In genomic region chr12:3076730-3077571, GRCh38 we compare ENCODE assay signal across 1 cellular context.
TF ChIP-seq lines count a peak whose summit lies in the region.

TSS of gene TSPAN9 (plus strand) at chr12:3077379. CDS start at chr12:3201194, 123,815 bp downstream.

TF ChIP-seq in HEK293, 187 proteins besides CTCF, POLR2A, EP300 and RAD21 (continued from another document):
- TF ChIP-seq PRDM2 (tag by site-specific recombination; IDR thresholded peaks at IDR 0.05; ENCODE audit: borderline replicate concordance) (no peak), WT1 (tag by site-specific recombination; IDR thresholded peaks at IDR 0.05) (peak; percentile 25; the same call in 1 of the 2 replicates), ZFHX2 (tag by site-specific recombination; conservative IDR thresholded peaks at IDR 0.05) (peak; percentile 85), HOXC10 (CRISPR knock-in tag; IDR thresholded peaks at IDR 0.05) (no peak), ZNF24 (tag by site-specific recombination; IDR thresholded peaks at IDR 0.05) (peak; percentile 52; the same call in 1 of the 2 replicates), ZBTB26 (tag by site-specific recombination; optimal IDR thresholded peaks at IDR 0.05) (peak; percentile 72), YY2 (tag by site-specific recombination; IDR thresholded peaks at IDR 0.05) (no peak), ZNF76 (tag by site-specific recombination; IDR thresholded peaks at IDR 0.05; ENCODE audit: borderline replicate concordance, low read depth) (peak; percentile 49; the same call in 1 of the 2 replicates), ZBTB10 (tag by site-specific recombination; IDR thresholded peaks at IDR 0.05) (peak; percentile 84), GLIS2 (tag by site-specific recombination; IDR thresholded peaks at IDR 0.05) (peak; percentile 98), ZNF423 (tag by site-specific recombination; IDR thresholded peaks at IDR 0.05) (peak; percentile 100)
